17 cellular contexts compared by ENCODE assay signal in the genomic region with DNA sequence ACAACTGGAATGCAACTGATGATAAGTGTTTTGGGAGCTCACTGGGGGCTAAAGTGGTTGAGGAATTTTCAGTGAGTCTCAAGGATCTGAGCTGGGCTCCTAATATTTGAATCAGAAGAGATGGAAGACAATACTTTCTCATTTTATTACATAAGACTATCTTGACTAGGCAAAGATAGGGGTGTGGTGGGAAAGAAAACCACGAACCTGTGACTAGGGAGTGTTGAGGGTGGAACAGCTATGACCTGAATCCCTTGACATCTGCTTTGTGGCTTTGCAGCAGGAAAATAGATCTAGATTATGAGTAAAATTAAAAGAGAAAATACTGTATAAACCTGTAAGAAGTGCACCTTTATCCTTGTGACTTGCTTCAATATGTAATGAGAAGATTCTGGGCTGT.
DNase-seq lines count a peak whose midpoint lies in the region; TF ChIP-seq lines count a peak whose summit lies in the region.
"Had no signal": no experiment of that assay in that cellular context is flagged by ENCODE, and none has a peak within 500 bp of the region (broad histone marks: within the 10 kb centered on the region; RNA-seq: fewer than 3 reads in every experiment).

No MANE protein-coding gene starts in this region.

- H3K4me3 Mint-ChIP-seq in MCF 10A (ENCODE audit: unreplicated experiment): no peak overlapping the region
- no peak overlapping the region for H3K4me3 Mint-ChIP-seq in neural progenitor cell
- H3K4me3 Mint-ChIP-seq: CD14-positive monocyte; CD8-positive, alpha-beta T cell; HFFc6 had no signal

- H3K9me3 Mint-ChIP-seq in MCF 10A (ENCODE audit: unreplicated experiment) (no peaks in the 10 kb centered on the region), neural progenitor cell (no peaks in the 10 kb centered on the region)
- H3K9me3 Mint-ChIP-seq: HFFc6 had no signal

- H3K36me3 Mint-ChIP-seq in MCF 10A (ENCODE audit: insufficient read depth, unreplicated experiment) (no peaks in the 10 kb centered on the region), neural progenitor cell (no peaks in the 10 kb centered on the region)
- H3K36me3 Mint-ChIP-seq: CD14-positive monocyte; CD8-positive, alpha-beta T cell had no signal

- H3K27me3 ChIP-seq in breast epithelium: peaks cover 0 to 28% of the 10 kb centered on the region in 2 donors
- no peaks in the 10 kb centered on the region for H3K27me3 ChIP-seq in mammary epithelial cell (ENCODE audit: insufficient read depth, low read length)
- no peaks in the 10 kb centered on the region for H3K27me3 ChIP-seq in MM.1S (replicated peaks; ENCODE audit: insufficient read depth, low read length)
- no peaks in the 10 kb centered on the region for H3K27me3 ChIP-seq in neural progenitor cell

- 0% methylated on average over 1 of the region's 1 CpG for WGBS in mammary epithelial cell (ENCODE audit: low coverage, missing lambda C conversion rate)

- TF ChIP-seq POLR2A in breast epithelium (IDR thresholded peaks at IDR 0.05): no peak

- H3K9me2 ChIP-seq in MM.1S (replicated peaks; ENCODE audit: insufficient read depth, low read length): no peaks in the 10 kb centered on the region

- H3F3A ChIP-seq in MM.1S (ENCODE audit: insufficient read depth, low read length) (no peaks in the 10 kb centered on the region), neural progenitor cell (ENCODE audit: low read depth) (no peaks in the 10 kb centered on the region)

- no peaks in the 10 kb centered on the region for H3K4me1 Mint-ChIP-seq in MCF 10A (ENCODE audit: insufficient read depth, unreplicated experiment)
- H3K4me1 Mint-ChIP-seq in neural progenitor cell: no peaks in the 10 kb centered on the region
- H3K4me1 Mint-ChIP-seq: CD14-positive monocyte had no signal

- BruUV-seq in MCF 10A (replicated peaks; lab: Mats Ljungman, UMichigan) (no TSS peak), mammary epithelial cell (replicated peaks; lab: Mats Ljungman, UMichigan) (no TSS peak)

- dilution Hi-C loops in mammary epithelial cell (cut with HindIII; ENCODE audit: low sequenced_read_pairs): no loop called here

- H3K27me3 Mint-ChIP-seq in MCF 10A (ENCODE audit: insufficient read depth, unreplicated experiment) (peaks cover 49% of the 10 kb centered on the region), neural progenitor cell (ENCODE audit: insufficient read depth, low read depth) (no peaks in the 10 kb centered on the region)

- no peak overlapping the region for H3K4me2 ChIP-seq in mammary epithelial cell (ENCODE audit: insufficient read depth, low read depth, low read length)
- H3K4me2 ChIP-seq in MM.1S (ENCODE audit: low read depth, low read length): no peak overlapping the region
- H3K4me2 ChIP-seq in neural progenitor cell: no peak overlapping the region

- H3K36me3 ChIP-seq in breast epithelium (no peaks in the 10 kb centered on the region), mammary epithelial cell (ENCODE audit: insufficient read depth, low read length) (no peaks in the 10 kb centered on the region), MM.1S (replicated peaks; ENCODE audit: insufficient read depth, low read length) (no peaks in the 10 kb centered on the region), neural progenitor cell (no peaks in the 10 kb centered on the region)

- H3K9ac ChIP-seq in mammary epithelial cell (ENCODE audit: insufficient read depth, low read length) (no peak overlapping the region), MM.1S (ENCODE audit: low read length) (no peak overlapping the region), neural progenitor cell (no peak overlapping the region)

- H3K4me3 ChIP-seq in breast epithelium (no peak overlapping the region), mammary epithelial cell (replicated peaks in 1 of 3; ENCODE audit: insufficient read depth in 1 of 3, low read depth in 2 of 3, low read length in 3 of 3) (no peak overlapping the region), fibroblast of mammary gland (ENCODE audit: control insufficient read depth, low read depth, low read length) (no peak overlapping the region), MM.1S (ENCODE audit: low read length) (no peak overlapping the region), neural progenitor cell (no peak overlapping the region)

- H3K4me1 ChIP-seq in breast epithelium: no peaks in the 10 kb centered on the region
- H3K4me1 ChIP-seq in mammary epithelial cell (ENCODE audit: insufficient read depth, low read length): peaks cover 9% of the 10 kb centered on the region
- H3K4me1 ChIP-seq in MM.1S (ENCODE audit: low read length): no peaks in the 10 kb centered on the region
- H3K4me1 ChIP-seq in neural progenitor cell: no peaks in the 10 kb centered on the region

- TF ChIP-seq CTCF in MCF 10A (IDR thresholded peaks at IDR 0.05; ENCODE audit: unreplicated experiment) (no peak), breast epithelium (IDR thresholded peaks at IDR 0.05) (no peak), mammary epithelial cell (conservative IDR thresholded peaks at IDR 0.05 in 1 of 2, IDR thresholded peaks at IDR 0.05 in 1 of 2; ENCODE audit: extremely low read depth in 1 of 2, insufficient read depth in 1 of 2, low read depth in 1 of 2, low read length in 2 of 2) (no peak), fibroblast of mammary gland (conservative IDR thresholded peaks at IDR 0.05; ENCODE audit: control insufficient read depth, insufficient read depth, low read depth, low read length) (no peak), GM13976 (IDR thresholded peaks at IDR 0.05; ENCODE audit: borderline replicate concordance, control extremely low read depth, extremely low read depth, insufficient read depth, missing control alignments) (no peak), MM.1S (IDR thresholded peaks at IDR 0.05; ENCODE audit: low read length) (no peak), neural progenitor cell (IDR thresholded peaks at IDR 0.05) (no peak)

- no peaks in the 10 kb centered on the region for H3K79me2 ChIP-seq in mammary epithelial cell (ENCODE audit: insufficient read depth, low read length)
- no peaks in the 10 kb centered on the region for H3K79me2 ChIP-seq in MM.1S (ENCODE audit: low read length)
- no peaks in the 10 kb centered on the region for H3K79me2 ChIP-seq in neural progenitor cell (ENCODE audit: low read depth)

- H3K9me3 ChIP-seq in breast epithelium: no peaks in the 10 kb centered on the region
- no peaks in the 10 kb centered on the region for H3K9me3 ChIP-seq in mammary epithelial cell (replicated peaks; ENCODE audit: insufficient read depth, low read length)
- H3K9me3 ChIP-seq in MM.1S (replicated peaks; ENCODE audit: insufficient read depth, low read length): no peaks in the 10 kb centered on the region
- H3K9me3 ChIP-seq in neural progenitor cell (ENCODE audit: low read depth): peaks cover 3% of the 10 kb centered on the region

- DNase-seq in MCF 10A (ENCODE audit: unreplicated experiment) (peak; percentile 2), breast epithelium (ENCODE audit: low spot score in 2 of 2) (no peak), mammary epithelial cell (peak; percentile 62), fibroblast of mammary gland (ENCODE audit: low read depth) (peak; percentile 31), GM13976 (ENCODE audit: low spot score) (no peak), MM.1S (no peak), occipital lobe (lab: John Stamatoyannopoulos, UW) (no peak), neural progenitor cell (ENCODE audit: low spot score) (no peak)
- DNase-seq: CD8-positive, alpha-beta T cell; COR-L47; DMS153; DND-41; GDM1; HCEC 1CT; HFFc6 had no signal

- H3K27ac Mint-ChIP-seq in MCF 10A (ENCODE audit: low read depth, unreplicated experiment): no peak overlapping the region
- no peak overlapping the region for H3K27ac Mint-ChIP-seq in neural progenitor cell
- H3K27ac Mint-ChIP-seq: CD14-positive monocyte; CD8-positive, alpha-beta T cell; HFFc6 had no signal

- POLR2A ChIA-PET in MCF 10A (lab: Yijun Ruan, JAX): interaction anchor here (0.7 to 1.2 kb wide), 2 partner anchors 11 to 16 kb away, joined by 3 read pairs; no protein-coding TSS in a partner anchor

- intact Hi-C loops in MCF 10A (cut with micrococcal nuclease) (no loop called here), breast epithelium (cut with DNase I; ENCODE audit: low total_unique reads) (no loop called here), mammary epithelial cell (cut with micrococcal nuclease) (no loop called here)

- H3K27ac ChIP-seq in breast epithelium (no peak overlapping the region), mammary epithelial cell (ENCODE audit: insufficient read depth, low read depth, low read length) (peak overlapping the region; percentile 22), MM.1S (ENCODE audit: low read length) (no peak overlapping the region), neural progenitor cell (no peak overlapping the region)
- H3K27ac ChIP-seq: 22Rv1 had no signal

- H4K20me1 ChIP-seq in mammary epithelial cell (ENCODE audit: insufficient read depth, low read length) (no peaks in the 10 kb centered on the region), MM.1S (ENCODE audit: insufficient read depth, low read length) (no peaks in the 10 kb centered on the region), neural progenitor cell (ENCODE audit: low read depth) (no peaks in the 10 kb centered on the region)

- CTCF ChIA-PET in MCF 10A (lab: Yijun Ruan, JAX): interaction anchor here (0.5 kb wide), 1 partner anchor 37 kb away, joined by 3 read pairs; no protein-coding TSS in a partner anchor
- CTCF ChIA-PET in mammary epithelial cell (lab: Charles Lee; ENCODE audit: low non-redundant PET): no interaction called here

- in situ Hi-C loops in mammary epithelial cell (cut with MboI; ENCODE audit: low sequenced_read_pairs in 2 of 2) (no loop called here), GM13976 (cut with MboI; ENCODE audit: low sequenced_read_pairs, unreplicated experiment) (no loop called here)

- H2AFZ ChIP-seq in mammary epithelial cell (ENCODE audit: low read depth, low read length) (no peak overlapping the region), MM.1S (ENCODE audit: low read length) (no peak overlapping the region), neural progenitor cell (replicated peaks) (no peak overlapping the region)

Comparison
In these comparisons a context has a peak if more than half of its experiments do, and no peak if none do; other contexts are left out.
1. DNase-seq: peak in MCF 10A (single experiment), mammary epithelial cell (single experiment) and fibroblast of mammary gland (single experiment); none in breast epithelium (0 of 2), GM13976 (single experiment), MM.1S (single experiment), occipital lobe (single experiment) and neural progenitor cell (single experiment).